ENCODE assay signal across 16 cellular contexts in the genomic region with DNA sequence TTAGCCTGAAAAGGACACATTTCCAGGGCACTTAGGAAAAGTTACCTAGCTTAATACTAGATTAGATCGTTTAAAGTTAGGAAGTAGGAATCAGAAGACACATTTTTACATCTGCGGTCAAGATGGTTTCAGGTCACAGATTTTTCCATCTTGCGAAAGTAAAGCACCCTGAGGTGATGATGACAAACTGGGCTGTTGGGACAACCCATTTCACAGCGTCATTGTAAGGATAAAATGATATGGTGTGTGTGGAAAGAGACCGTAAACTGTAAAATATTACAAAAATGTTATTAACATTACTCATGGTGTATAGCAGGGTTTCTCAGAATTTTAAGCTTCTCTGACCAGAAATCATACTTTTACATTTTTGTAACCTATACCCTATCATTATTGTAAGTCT. TPM values are rescaled to one million over a fixed set of nuclear protein-coding genes. Genes with fewer than 3 reads are reported as not detected.
A peak's percentile ranks its signal among the peaks of the same experiment; 100 is the strongest.
DNase-seq lines count a peak whose midpoint lies in the region; ATAC-seq and TF ChIP-seq lines count a peak whose summit lies in the region.
"Had no signal": no experiment of that assay in that cellular context is flagged by ENCODE, and none has a peak within 500 bp of the region (broad histone marks: within the 10 kb centered on the region; RNA-seq: fewer than 3 reads in every experiment).

No MANE protein-coding gene starts in this region.

- no peaks in the 10 kb centered on the region for H3K9me1 ChIP-seq in IMR-90 (ENCODE audit: insufficient read depth, low read length)

- ATAC-seq in IMR-90 (ENCODE audit: low read depth) (peak; percentile 78), psoas muscle (no peak)
- ATAC-seq: T-helper 17 cell had no signal

- no peak overlapping the region for H3K4me3 ChIP-seq in IMR-90 (ENCODE audit: insufficient read depth, low read depth, low read length)
- H3K4me3 ChIP-seq in choroid plexus epithelial cell (ENCODE audit: low read depth, low read length) = no peak overlapping the region
- H3K4me3 ChIP-seq in retinal pigment epithelial cell (ENCODE audit: low read length) = no peak overlapping the region
- no peak overlapping the region for H3K4me3 ChIP-seq in psoas muscle

- H3K9ac ChIP-seq in IMR-90 (ENCODE audit: low read depth, low read length) = no peak overlapping the region

- no peak overlapping the region for H2BK20ac ChIP-seq in IMR-90 (ENCODE audit: low read depth, low read length)

- H3K9me3 ChIP-seq in IMR-90 (ENCODE audit: control insufficient read depth, insufficient read depth, low read length) (no peaks in the 10 kb centered on the region), psoas muscle (no peaks in the 10 kb centered on the region)
- H3K9me3 ChIP-seq: Caco-2 had no signal

- BruUV-seq in IMR-90 (replicated peaks; lab: Mats Ljungman, UMichigan) = no TSS peak

- TF ChIP-seq RAD21 in IMR-90 (IDR thresholded peaks at IDR 0.05; ENCODE audit: low read length) = no peak

- no peak overlapping the region; the same call in 1 of the 2 replicates for H4K5ac ChIP-seq in IMR-90 (ENCODE audit: low read depth, low read length)

- dilution Hi-C loops in IMR-90 (cut with HindIII; ENCODE audit: low sequenced_read_pairs, unreplicated experiment) = no loop called here

- H4K8ac ChIP-seq in IMR-90 (ENCODE audit: low read depth in 2 of 2, low read length in 2 of 2) = no peak overlapping the region

- POLR2A ChIA-PET in IMR-90 (lab: Charles Lee; ENCODE audit: unreplicated experiment) = no interaction called here

- H2AK5ac ChIP-seq in IMR-90 (ENCODE audit: low read depth, low read length) = no peak overlapping the region

- no CpG with 5 or more reads among the region's 5 CpGs for WGBS in IMR-90 (ENCODE audit: extremely low coverage in 2 of 2, insufficient read length in 1 of 2), 2 experiments
- WGBS in psoas muscle, 3 donors = 68 to 77% (median 71%) methylated on average over 5 of the region's 5 CpGs

- H3K27ac ChIP-seq in IMR-90 (ENCODE audit: insufficient read depth, low read length) (no peak overlapping the region), psoas muscle (no peak overlapping the region)
- H3K27ac ChIP-seq: C4-2B had no signal

- no peaks in the 10 kb centered on the region for H4K20me1 ChIP-seq in IMR-90 (ENCODE audit: insufficient read depth, low read length)

- H4K91ac ChIP-seq in IMR-90 (ENCODE audit: insufficient read depth, low read depth, low read length) = no peak overlapping the region

- H3K23ac ChIP-seq in IMR-90 (ENCODE audit: low read depth, low read length) = no peak overlapping the region

- no peak overlapping the region for H2BK5ac ChIP-seq in IMR-90 (ENCODE audit: low read depth, low read length, poor library complexity, severe bottlenecking)

- H2AFZ ChIP-seq in IMR-90 (replicated peaks; ENCODE audit: low read length, poor library complexity) = no peak overlapping the region

- CTCF ChIA-PET in IMR-90 (lab: Yijun Ruan, JAX) = interaction anchor here (1.0 to 2.0 kb wide), 2 partner anchors 9 to 40 kb away, joined by 4 to 8 read pairs; no protein-coding TSS in a partner anchor

- H3K4me1 ChIP-seq in IMR-90 (ENCODE audit: control insufficient read depth, insufficient read depth, low read length) (peaks cover 2% of the 10 kb centered on the region; the same call in 1 of the 2 replicates), psoas muscle (no peaks in the 10 kb centered on the region)

- TF ChIP-seq CTCF in IMR-90 (conservative IDR thresholded peaks at IDR 0.05; ENCODE audit: low read depth, low read length) (no peak), choroid plexus epithelial cell (conservative IDR thresholded peaks at IDR 0.05; ENCODE audit: low read depth, low read length) (no peak), retinal pigment epithelial cell (conservative IDR thresholded peaks at IDR 0.05; ENCODE audit: low read depth, low read length) (no peak), psoas muscle (IDR thresholded peaks at IDR 0.05) (no peak)

- no peak overlapping the region for H3K18ac ChIP-seq in IMR-90 (ENCODE audit: low read depth, low read length)

- H2BK15ac ChIP-seq in IMR-90 (ENCODE audit: low read depth, low read length) = no peak overlapping the region

- no peaks in the 10 kb centered on the region for H3K79me1 ChIP-seq in IMR-90 (ENCODE audit: low read depth in 1 of 2, low read length in 2 of 2)

- no peak for TF ChIP-seq POLR2A in IMR-90 (IDR thresholded peaks at IDR 0.05; ENCODE audit: low read depth, low read length)

- no peak overlapping the region for H2BK120ac ChIP-seq in IMR-90 (ENCODE audit: low read depth, low read length)

- H2AK9ac ChIP-seq in IMR-90 (replicated peaks; ENCODE audit: low read depth, low read length, poor library complexity) = no peak overlapping the region

- H3K4ac ChIP-seq in IMR-90 (ENCODE audit: low read depth, low read length) = no peak overlapping the region

- H3K56ac ChIP-seq in IMR-90 (ENCODE audit: extremely low read depth, insufficient read depth, low read length) = no peak overlapping the region

- H3K27me3 ChIP-seq in IMR-90 (ENCODE audit: control insufficient read depth, insufficient read depth, low read length) (no peaks in the 10 kb centered on the region), psoas muscle (ENCODE audit: insufficient read depth in 3 of 3, low read length in 2 of 3) (no peaks in the 10 kb centered on the region)

- peak; percentile 69 for DNase-seq in ELR (ENCODE audit: low read depth)
- peak; percentile 55 for DNase-seq in IMR-90
- peak; percentile 80 for DNase-seq in choroid plexus epithelial cell (ENCODE audit: low read depth)
- DNase-seq in retinal pigment epithelial cell (ENCODE audit: low read depth) = peak; percentile 28
- no peak for DNase-seq in psoas muscle
- DNase-seq in NCI-H1436 (lab: John Stamatoyannopoulos, UW) = no peak
- DNase-seq in amygdala (lab: John Stamatoyannopoulos, UW) = no peak
- DNase-seq: Caco-2, GOT3, NCI-H1092, NCI-H187, NCI-H446, NCI-H748 treated with DMSO at 0.1 percent for 48 hours, SHP77 treated with DMSO at 0.1 percent for 48 hours, T-helper 17 cell had no signal

- H3K36me3 ChIP-seq in IMR-90 (ENCODE audit: control insufficient read depth, insufficient read depth, low read length) (no peaks in the 10 kb centered on the region), psoas muscle (ENCODE audit: insufficient read depth in 1 of 2, low read depth in 1 of 2) (no peaks in the 10 kb centered on the region)

- in situ Hi-C loops in IMR-90 (cut with MboI; ENCODE audit: low sequenced_read_pairs) = no loop called here

- intact Hi-C loops in IMR-90 (cut with micrococcal nuclease) (no loop called here), psoas muscle (cut with DNase I) (no loop called here)

- H3K14ac ChIP-seq in IMR-90 (replicated peaks; ENCODE audit: low read depth, low read length) = no peak overlapping the region

- no peak overlapping the region; the same call in 1 of the 2 replicates for H3K4me2 ChIP-seq in IMR-90 (ENCODE audit: low read depth, low read length)

TF ChIP-seq in IMR-90, 13 proteins besides CTCF, POLR2A, EP300 and RAD21:
- TF ChIP-seq, protein P1, sequence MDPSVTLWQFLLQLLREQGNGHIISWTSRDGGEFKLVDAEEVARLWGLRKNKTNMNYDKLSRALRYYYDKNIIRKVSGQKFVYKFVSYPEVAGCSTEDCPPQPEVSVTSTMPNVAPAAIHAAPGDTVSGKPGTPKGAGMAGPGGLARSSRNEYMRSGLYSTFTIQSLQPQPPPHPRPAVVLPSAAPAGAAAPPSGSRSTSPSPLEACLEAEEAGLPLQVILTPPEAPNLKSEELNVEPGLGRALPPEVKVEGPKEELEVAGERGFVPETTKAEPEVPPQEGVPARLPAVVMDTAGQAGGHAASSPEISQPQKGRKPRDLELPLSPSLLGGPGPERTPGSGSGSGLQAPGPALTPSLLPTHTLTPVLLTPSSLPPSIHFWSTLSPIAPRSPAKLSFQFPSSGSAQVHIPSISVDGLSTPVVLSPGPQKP (IDR thresholded peaks at IDR 0.05; ENCODE audit: borderline replicate concordance, low read depth, low read length) = no peak
- peak; percentile 31; the same call in 1 of the 2 replicates for TF ChIP-seq CEBPB (IDR thresholded peaks at IDR 0.05; ENCODE audit: low read depth, low read length)

RNA-seq across cellular contexts. Expression of a gene that starts 10.1 kb away (rescaled TPM):
- total RNA-seq in IMR-90 (2012; rRNA removed) (3.6 and 5.7 TPM in 2 replicates), psoas muscle (100 to 1,000 TPM in 1 of 4 donors, 10 to 100 TPM in 3; 32.1 to 102 (median 46.3) TPM)
- polyA plus RNA-seq in IMR-90 (2012; rRNA removed) (1.8 and 2.4 TPM in 2 replicates), psoas muscle (100 to 1,000 TPM in 1 of 3 donors, 10 to 100 TPM in 1, 1 to 10 TPM in 1; 6.4 to 127 (median 64.0) TPM)
- 0.65 and 0.92 TPM in 2 replicates for polyA plus RNA-seq in IMR-90 (2012; cell fraction: cytosol; rRNA removed)
- polyA plus RNA-seq in IMR-90 (2012; cell fraction: nucleus; rRNA removed; ENCODE audit: low replicate concordance) = 0.29 and 1.1 TPM in 2 replicates

Comparison
In these comparisons a context has a peak if more than half of its experiments do, and no peak if none do; other contexts are left out.
1. DNase-seq: peak in ELR (single experiment), IMR-90 (single experiment), choroid plexus epithelial cell (single experiment) and retinal pigment epithelial cell (single experiment); none in psoas muscle (0 of 2), NCI-H1436 (single experiment) and amygdala (0 of 56).